Comparison of ENCODE assay signal across 5 cellular contexts in genomic region chr10:91343010-91343409, GRCh38.
"Had no signal": no experiment of that assay in that cellular context is flagged by ENCODE, and none has a peak within 500 bp of the region (broad histone marks: within the 10 kb centered on the region; RNA-seq: fewer than 3 reads in every experiment).

No MANE protein-coding gene starts in this region.

- H3K9ac ChIP-seq: GM23248 had no signal

- H2AFZ ChIP-seq: GM23248 had no signal

- H3K4me3 ChIP-seq: GM23248, K562 had no signal

- ATAC-seq: K562 had no signal

- H3K27ac ChIP-seq: GM23248 had no signal

- DNase-seq: GM23248, H9, HCEC 1CT, IMR-90 had no signal
